22 cellular contexts compared by ENCODE assay signal in genomic region chr11:17930544-17931144, GRCh38.
DNase-seq lines count a peak whose midpoint lies in the region; ATAC-seq and TF ChIP-seq lines count a peak whose summit lies in the region.
"Had no signal": no experiment of that assay in that cellular context is flagged by ENCODE, and none has a peak within 500 bp of the region (broad histone marks: within the 10 kb centered on the region; RNA-seq: fewer than 3 reads in every experiment).

No MANE protein-coding gene starts in this region.

- H3K9ac ChIP-seq in neural cell (ENCODE audit: low read length) = peak overlapping the region; percentile 7

- no peaks in the 10 kb centered on the region for H3K9me2 ChIP-seq in neural cell (ENCODE audit: insufficient read depth, low read length)

- no peaks in the 10 kb centered on the region for H4K20me1 ChIP-seq in neural cell (ENCODE audit: insufficient read depth)

- TF ChIP-seq EP300 in neural cell (conservative IDR thresholded peaks at IDR 0.05; ENCODE audit: poor library complexity, severe bottlenecking) = peak; percentile 64

- no peaks in the 10 kb centered on the region for H3F3A ChIP-seq in neural cell (ENCODE audit: insufficient read depth, low read length, poor library complexity, severe bottlenecking)

- ATAC-seq in HG02678 (IDR thresholded peaks at IDR 0.05; ENCODE audit: unreplicated experiment) = no peak
- ATAC-seq: lower lobe of right lung; sciatic nerve; stimulated activated naive CD8-positive, alpha-beta T cell treated with anti-CD3 and anti-CD28 coated beads, Interleukin-15, amount 100 ng/mL, for 72 hours had no signal

- H3K4me3 ChIP-seq in neural cell (ENCODE audit: low read length) = peak overlapping the region; percentile 32
- H3K4me3 ChIP-seq: HAP-1, lower lobe of right lung, SJSA1, tibial artery had no signal

- H3K4me2 ChIP-seq in neural cell (ENCODE audit: low read length) = no peak overlapping the region

- no peak overlapping the region for H2AFZ ChIP-seq in neural cell (ENCODE audit: low read depth, low read length)

- DNase-seq in NCI-H1092 treated with DMSO at 0.1 percent for 48 hours (lab: John Stamatoyannopoulos, UW) (peak; percentile 10), NCI-H1092 (lab: John Stamatoyannopoulos, UW) (no peak), NCI-H1417 (lab: John Stamatoyannopoulos, UW) (peak in 2 of 3 experiments; percentile 13 to 63), SK-MEL-5 (ENCODE audit: low read depth, low spot score) (peak; percentile 10), mesenteric fat pad (ENCODE audit: low spot score) (no peak)
- no peak for DNase-seq in activated naive CD4-positive, alpha-beta T cell treated with anti-CD3 and anti-CD28 coated beads, Interleukin-2, amount 50 U/mL, for 16 hours
- DNase-seq: activated CD4-positive, alpha-beta T cell treated with anti-CD3 and anti-CD28 coated beads for 1 hour; activated effector memory CD4-positive, alpha-beta T cell treated with anti-CD3 and anti-CD28 coated beads, Interleukin-2, amount 50 U/mL, for 16 hours; CD4-positive, alpha-beta memory T cell; DMS153; GF-D8; head of caudate nucleus; kidney glomerular epithelial cell; lower lobe of right lung; stimulated activated naive CD8-positive, alpha-beta T cell treated with anti-CD3 and anti-CD28 coated beads, Interleukin-15, amount 100 ng/mL, for 72 hours; tibial artery had no signal

- peak overlapping the region; percentile 35 for H3K27ac ChIP-seq in neural cell (ENCODE audit: low read length)
- H3K27ac ChIP-seq: 22Rv1, lower lobe of right lung, SJSA1, tibial artery had no signal

- no peaks in the 10 kb centered on the region for H3K9me3 ChIP-seq in neural cell (ENCODE audit: low read length)
- H3K9me3 ChIP-seq: HAP-1, lower lobe of right lung, tibial artery had no signal

- H3K36me3 ChIP-seq in neural cell (ENCODE audit: insufficient read depth, low read length) = no peaks in the 10 kb centered on the region
- H3K36me3 ChIP-seq: HAP-1, lower lobe of right lung, SJSA1 had no signal

- H3K27me3 ChIP-seq in neural cell (ENCODE audit: insufficient read depth, low read depth, low read length) = no peaks in the 10 kb centered on the region
- H3K27me3 ChIP-seq: SJSA1, tibial artery had no signal

- in situ Hi-C loops in SK-MEL-5 (cut with HindIII; ENCODE audit: low pct_unique_long_range_greater_than_20kb, low sequenced_read_pairs) = no loop called here

- peak; percentile 31 for TF ChIP-seq RAD21 in neural cell (conservative IDR thresholded peaks at IDR 0.05)

- H3K79me2 ChIP-seq in neural cell (replicated peaks; ENCODE audit: insufficient read depth, low read length) = no peaks in the 10 kb centered on the region

- peak; percentile 58 for TF ChIP-seq CTCF in neural cell (IDR thresholded peaks at IDR 0.05; ENCODE audit: poor library complexity, severe bottlenecking)

TF ChIP-seq in neural cell, 6 proteins besides CTCF, POLR2A, EP300 and RAD21:
- TF ChIP-seq TAF1 (IDR thresholded peaks at IDR 0.05; ENCODE audit: low read depth) (no peak), EZH2 (IDR thresholded peaks at IDR 0.05; ENCODE audit: borderline replicate concordance, insufficient read depth, low read length, poor library complexity, severe bottlenecking) (no peak), MXI1 (conservative IDR thresholded peaks at IDR 0.05; ENCODE audit: poor library complexity, severe bottlenecking) (no peak), POLR2AphosphoS5 (IDR thresholded peaks at IDR 0.05) (peak; percentile 46), SMC3 (conservative IDR thresholded peaks at IDR 0.05; ENCODE audit: poor library complexity) (peak; percentile 37)
- TF ChIP-seq, protein P1, sequence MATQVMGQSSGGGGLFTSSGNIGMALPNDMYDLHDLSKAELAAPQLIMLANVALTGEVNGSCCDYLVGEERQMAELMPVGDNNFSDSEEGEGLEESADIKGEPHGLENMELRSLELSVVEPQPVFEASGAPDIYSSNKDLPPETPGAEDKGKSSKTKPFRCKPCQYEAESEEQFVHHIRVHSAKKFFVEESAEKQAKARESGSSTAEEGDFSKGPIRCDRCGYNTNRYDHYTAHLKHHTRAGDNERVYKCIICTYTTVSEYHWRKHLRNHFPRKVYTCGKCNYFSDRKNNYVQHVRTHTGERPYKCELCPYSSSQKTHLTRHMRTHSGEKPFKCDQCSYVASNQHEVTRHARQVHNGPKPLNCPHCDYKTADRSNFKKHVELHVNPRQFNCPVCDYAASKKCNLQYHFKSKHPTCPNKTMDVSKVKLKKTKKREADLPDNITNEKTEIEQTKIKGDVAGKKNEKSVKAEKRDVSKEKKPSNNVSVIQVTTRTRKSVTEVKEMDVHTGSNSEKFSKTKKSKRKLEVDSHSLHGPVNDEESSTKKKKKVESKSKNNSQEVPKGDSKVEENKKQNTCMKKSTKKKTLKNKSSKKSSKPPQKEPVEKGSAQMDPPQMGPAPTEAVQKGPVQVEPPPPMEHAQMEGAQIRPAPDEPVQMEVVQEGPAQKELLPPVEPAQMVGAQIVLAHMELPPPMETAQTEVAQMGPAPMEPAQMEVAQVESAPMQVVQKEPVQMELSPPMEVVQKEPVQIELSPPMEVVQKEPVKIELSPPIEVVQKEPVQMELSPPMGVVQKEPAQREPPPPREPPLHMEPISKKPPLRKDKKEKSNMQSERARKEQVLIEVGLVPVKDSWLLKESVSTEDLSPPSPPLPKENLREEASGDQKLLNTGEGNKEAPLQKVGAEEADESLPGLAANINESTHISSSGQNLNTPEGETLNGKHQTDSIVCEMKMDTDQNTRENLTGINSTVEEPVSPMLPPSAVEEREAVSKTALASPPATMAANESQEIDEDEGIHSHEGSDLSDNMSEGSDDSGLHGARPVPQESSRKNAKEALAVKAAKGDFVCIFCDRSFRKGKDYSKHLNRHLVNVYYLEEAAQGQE (IDR thresholded peaks at IDR 0.05; ENCODE audit: borderline replicate concordance) = no peak

Comparison
In these comparisons a context has a peak if more than half of its experiments do, and no peak if none do; other contexts are left out.
1. DNase-seq: peak in NCI-H1092 treated with DMSO at 0.1 percent for 48 hours (single experiment), NCI-H1417 (2 of 3) and SK-MEL-5 (single experiment); none in NCI-H1092 (single experiment), mesenteric fat pad (single experiment) and activated naive CD4-positive, alpha-beta T cell treated with anti-CD3 and anti-CD28 coated beads, Interleukin-2, amount 50 U/mL, for 16 hours (single experiment).